Comparison of ENCODE assay signal across 8 cellular contexts in the genomic region with DNA sequence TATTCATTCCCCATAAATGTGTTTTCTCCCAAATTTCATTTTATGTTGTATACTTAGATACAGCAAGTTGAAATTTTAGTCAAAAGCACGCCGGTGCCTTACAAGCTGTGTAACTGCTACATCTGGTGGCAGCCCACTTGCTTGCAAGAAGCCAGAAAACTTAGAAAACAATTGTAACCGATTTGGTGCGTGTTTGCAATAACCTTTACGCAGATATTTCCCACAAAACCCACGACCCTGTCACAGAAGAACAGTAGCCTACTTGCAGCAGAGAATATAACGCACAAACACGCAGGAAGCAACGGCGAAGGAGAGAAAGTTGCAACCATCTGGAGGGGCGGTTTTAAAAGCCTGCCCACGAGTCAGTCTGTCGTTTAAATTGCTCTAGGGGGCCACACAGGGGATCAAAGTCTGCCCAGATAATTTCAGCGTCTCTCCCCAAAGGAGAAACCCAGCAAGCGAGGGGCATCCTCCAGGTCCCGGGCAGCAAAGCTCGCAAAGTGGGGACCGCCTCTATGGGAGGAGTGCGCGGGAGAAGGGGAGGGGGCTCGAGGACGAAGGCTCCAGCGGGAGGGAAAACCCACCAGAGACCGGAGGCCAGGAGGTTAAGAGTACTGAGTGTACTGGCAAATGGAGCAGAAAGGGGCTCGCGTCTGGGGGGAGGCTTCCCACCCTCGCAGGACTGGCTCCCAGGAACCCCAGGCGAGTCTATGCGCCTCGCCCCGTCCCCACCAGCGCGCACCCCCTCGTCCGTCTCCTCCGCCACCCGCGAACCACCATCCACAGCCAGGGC. TPM values are rescaled to one million over a fixed set of nuclear protein-coding genes. Genes with fewer than 3 reads are reported as not detected.
A peak's percentile ranks its signal among the peaks of the same experiment; 100 is the strongest.
DNase-seq lines count a peak whose midpoint lies in the region; FAIRE-seq and TF ChIP-seq lines count a peak whose summit lies in the region.

No MANE protein-coding gene starts in this region.

- peak; percentile 40 for TF ChIP-seq POLR2A in GM18526 (IDR thresholded peaks at IDR 0.05; ENCODE audit: extremely low read depth, insufficient read length)

- POLR2A ChIA-PET in RWPE1 (lab: Yijun Ruan, JAX; ENCODE audit: low non-redundant PET): interaction anchor here (0.6 kb wide), 2 partner anchors 134 to 229 kb away, joined by 4 to 5 read pairs; no protein-coding TSS in a partner anchor

- H3K27ac ChIP-seq in RWPE1 (peak overlapping the region; percentile 98), neutrophil (peak overlapping the region; percentile 90), substantia nigra (ENCODE audit: low read depth, low read length, poor library complexity, severe bottlenecking) (peak overlapping the region; percentile 91)

- H3K36me3 ChIP-seq in neutrophil: no peaks in the 10 kb centered on the region

- CTCF ChIA-PET in RWPE1 (lab: Yijun Ruan, JAX): interaction anchor here (0.6 to 1.0 kb wide), 5 partner anchors 9 to 187 kb away, joined by 3 to 4 read pairs (median 4); no protein-coding TSS in a partner anchor

- H3K4me1 ChIP-seq in neutrophil (ENCODE audit: control insufficient read depth in 1 of 2, insufficient read depth in 1 of 2, low read depth in 1 of 2, low read length in 1 of 2): peaks cover 35 to 47% of the 10 kb centered on the region in 2 experiments

- no peaks in the 10 kb centered on the region for H3K27me3 ChIP-seq in neutrophil

- H3K4me3 ChIP-seq in neutrophil (ENCODE audit: low read depth in 1 of 2, low read length in 1 of 2): peak overlapping the region; percentile 80 to 88

- TF ChIP-seq CTCF in AG09319 (IDR thresholded peaks at IDR 0.05; ENCODE audit: low read depth, low read length): peak; percentile 71
- peak; percentile 59 for TF ChIP-seq CTCF in RWPE1 (conservative IDR thresholded peaks at IDR 0.05; ENCODE audit: low read depth)
- TF ChIP-seq CTCF in neutrophil (IDR thresholded peaks at IDR 0.05): no peak

- no peaks in the 10 kb centered on the region for H3K9me3 ChIP-seq in neutrophil

- no peak for FAIRE-seq in frontal cortex (lab: Jason Lieb, UNC)

- peak; percentile 41 for DNase-seq in AG09319 (ENCODE audit: extremely low read depth, low read depth)
- DNase-seq in HT-29 (ENCODE audit: low spot score): peak; percentile 31
- DNase-seq in RWPE1 (ENCODE audit: low spot score): peak; percentile 30
- peak; percentile 62 for DNase-seq in activated naive CD4-positive, alpha-beta T cell treated with Interleukin-2 at 50 U/mL for 16 hours
- DNase-seq in frontal cortex (ENCODE audit: low spot score in 2 of 2): peak; percentile 41 to 54
- DNase-seq in substantia nigra (lab: John Stamatoyannopoulos, UW): peak in 43 of 49 donors; percentile 6 to 71 (median 45)

RNA-seq across cellular contexts. Expression of a gene that starts 1.2 kb away (rescaled TPM):
- 8.3 and 10.3 TPM in 2 replicates for total RNA-seq in HT-29 (2014; rRNA removed; shearing (Covaris generic))
- 13.5 TPM for total RNA-seq in frontal cortex

Comparison
In these comparisons a context has a peak if more than half of its experiments do, and no peak if none do; other contexts are left out.
1. Peak in every context shown above with its lines: DNase-seq, H3K4me3 ChIP-seq and H3K27ac ChIP-seq.